17 cellular contexts compared by ENCODE assay signal in the genomic region with DNA sequence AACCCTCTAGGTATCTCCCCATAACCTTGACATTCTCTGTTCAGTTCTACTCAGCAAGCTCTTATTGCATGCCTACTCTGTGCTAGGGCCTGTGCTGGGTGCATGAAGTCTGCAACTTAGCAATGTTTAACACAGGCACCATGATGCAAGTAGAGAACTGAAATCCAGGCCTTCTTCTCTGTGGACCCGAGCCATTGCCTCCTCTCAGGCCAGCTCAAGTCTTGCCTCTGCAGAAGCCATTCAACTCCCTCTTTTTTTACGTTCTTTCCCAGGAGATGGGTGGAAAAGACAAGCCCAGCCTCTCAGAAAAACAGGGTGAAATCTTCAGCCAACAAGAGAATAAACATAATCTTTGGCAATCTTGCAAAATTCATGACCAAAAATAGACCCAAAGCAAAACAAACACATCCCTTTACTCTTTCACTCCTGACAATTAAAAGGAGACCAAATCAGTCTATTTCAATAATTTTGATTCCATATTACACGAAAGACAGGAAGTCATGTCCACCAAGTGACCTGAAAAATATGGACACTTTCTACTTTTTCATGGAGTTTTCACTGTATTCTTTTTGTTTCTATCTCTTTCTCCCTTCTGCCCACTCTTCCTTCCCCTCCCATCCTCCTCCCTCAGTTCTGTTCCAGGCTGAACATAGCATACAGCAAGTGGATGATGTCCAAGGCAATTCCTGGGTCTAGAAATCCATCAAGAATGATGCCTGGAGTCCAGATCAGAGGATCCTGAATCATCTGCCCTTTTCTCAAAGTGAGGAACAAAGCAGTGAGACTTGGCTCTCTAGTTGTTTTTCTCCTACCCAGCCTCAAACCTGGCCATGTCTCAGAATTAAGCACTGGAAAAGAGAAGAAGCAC.
"Had no signal": no experiment of that assay in that cellular context is flagged by ENCODE, and none has a peak within 500 bp of the region (broad histone marks: within the 10 kb centered on the region; RNA-seq: fewer than 3 reads in every experiment).

No MANE protein-coding gene starts in this region.

- H3K27ac ChIP-seq: prostate gland, vagina had no signal

- DNase-seq: activated CD4-positive, alpha-beta T cell treated with anti-CD3 and anti-CD28 coated beads, Interleukin-2, amount 50 U/mL, for 48 hours; activated CD8-positive, alpha-beta memory T cell treated with anti-CD3 and anti-CD28 coated beads, Interleukin-2, amount 10 ng/mL, durations not matched to agents 7 days and 5 days; activated gamma-delta T cell; activated T-cell treated with anti-CD3 and anti-CD28 coated beads, Interleukin-2, amount 50 U/mL, for 4 hours; effector memory CD4-positive, alpha-beta T cell; immature natural killer cell; mammary epithelial cell; mucosa of descending colon; natural killer cell; occipital lobe; stimulated activated CD4-positive, alpha-beta T cell treated with anti-CD3 and anti-CD28 coated beads, Interleukin-2, amount 100 ng/mL, for 48 hours; stimulated activated naive CD4-positive, alpha-beta T cell treated with Interleukin-2 at 50 U/mL for 16 hours had no signal

- H3K9me3 ChIP-seq: breast epithelium, mucosa of descending colon, prostate gland, vagina had no signal

- H3K4me3 ChIP-seq: breast epithelium, mucosa of descending colon, prostate gland, vagina had no signal

- H3K4me1 ChIP-seq: breast epithelium, prostate gland had no signal

- H3K27me3 ChIP-seq: breast epithelium, vagina had no signal

- ATAC-seq: activated CD4-positive, CD25-positive, alpha-beta regulatory T cell treated with anti-CD3 and anti-CD28 coated beads, Interleukin-2, amount 50 U/mL, for 24 hours; activated CD8-positive, alpha-beta memory T cell treated with anti-CD3 and anti-CD28 coated beads, Interleukin-2, amount 10 ng/mL, durations not matched to agents 7 days and 5 days; activated T-cell treated with anti-CD3 and anti-CD28 coated beads, Interleukin-2, amount 50 U/mL, for 4 hours; mucosa of descending colon; natural killer cell had no signal

- H3K36me3 ChIP-seq: breast epithelium, prostate gland, vagina had no signal

- FAIRE-seq: colon had no signal
